ENCODE assay signal across 8 cellular contexts in genomic region chr1:156740679-156741612, GRCh38. TPM values are rescaled to one million over a fixed set of nuclear protein-coding genes. Genes with fewer than 3 reads are reported as not detected.
DNase-seq lines count a peak whose midpoint lies in the region; ATAC-seq and TF ChIP-seq lines count a peak whose summit lies in the region.

Gene MRPL24, minus strand, starts transcription at chr1:156741088. Its CDS starts 2,384 bp downstream, at chr1:156738704.

- peaks cover 48% of the 10 kb centered on the region for H3K4me1 Mint-ChIP-seq in activated naive CD8-positive, alpha-beta T cell treated with anti-CD3 and anti-CD28 coated beads, Interleukin-2, amount 50 U/mL, for 24 hours

- no peaks in the 10 kb centered on the region for H3K9me3 Mint-ChIP-seq in activated naive CD8-positive, alpha-beta T cell treated with anti-CD3 and anti-CD28 coated beads, Interleukin-2, amount 50 U/mL, for 24 hours

- peak within 1 kb of the TSS; percentile 13 to 83 for H3K27ac ChIP-seq in ovary
- H3K27ac ChIP-seq in thyroid gland, result peak within 1 kb of the TSS; percentile 76 to 93 (median 87)

- H3K36me3 ChIP-seq in ovary (no peaks in the 10 kb centered on the region), thyroid gland (peaks cover 18 to 20% of the 10 kb centered on the region in 2 donors)

- WGBS in ovary, 3 donors, result 1 to 2% (median 2%) methylated on average over 42 of the region's 42 CpGs
- WGBS in thyroid gland, 2 donors, result 1 to 2% methylated on average over 28 to 35 of the region's 42 CpGs

- TF ChIP-seq EP300 in ovary (IDR thresholded peaks at IDR 0.05), result peak; percentile 39

- peaks cover 4% of the 10 kb centered on the region for H3K4me1 ChIP-seq in ovary (ENCODE audit: insufficient read depth)
- H3K4me1 ChIP-seq in thyroid gland, result peaks cover 19% of the 10 kb centered on the region in 2 donors

- H3K4me3 ChIP-seq in GM12865 (ENCODE audit: low read depth, low read length) (peak within 1 kb of the TSS; percentile 63), ovary (peak within 1 kb of the TSS; percentile 74), thyroid gland (replicated peaks in 1 of 3) (peak within 1 kb of the TSS; percentile 34 to 98 (median 53))

- ATAC-seq in HG02763 (IDR thresholded peaks at IDR 0.05; ENCODE audit: unreplicated experiment), result peak; percentile 83
- ATAC-seq in activated naive CD8-positive, alpha-beta T cell treated with anti-CD3 and anti-CD28 coated beads, Interleukin-2, amount 50 U/mL, for 24 hours, result peak; percentile 88
- peak; percentile 94 for ATAC-seq in Right ventricle myocardium inferior

- H3K9me3 ChIP-seq in ovary (no peaks in the 10 kb centered on the region), thyroid gland (no peaks in the 10 kb centered on the region)

- peaks cover 58% of the 10 kb centered on the region for H3K36me3 Mint-ChIP-seq in activated naive CD8-positive, alpha-beta T cell treated with anti-CD3 and anti-CD28 coated beads, Interleukin-2, amount 50 U/mL, for 24 hours (ENCODE audit: low read depth)

- intact Hi-C loops in Right ventricle myocardium inferior (cut with DNase I), result loop anchor here (1.0 kb wide), 1 partner anchor 26 kb away; the partner anchor contains the start of gene PRCC
- intact Hi-C loops in ovary (cut with DNase I), result loop anchor here in 2 of 4 donors (1.0 to 2.0 kb wide), 2 partner anchors 13 to 26 kb away; partner anchors contain the start of genes ISG20L2 (in 1 of the 2), METTL25B (in 1 of the 2) and PRCC (in 1 of the 2)
- intact Hi-C loops in thyroid gland (cut with DNase I), result no loop called here

- TF ChIP-seq CTCF in GM12865 (IDR thresholded peaks at IDR 0.05; ENCODE audit: insufficient read depth, low read depth, low read length, missing control alignments) (no peak), ovary (IDR thresholded peaks at IDR 0.05) (no peak), thyroid gland (IDR thresholded peaks at IDR 0.05) (peak in 1 of 6 experiments; percentile 17)

- H3K27me3 ChIP-seq in ovary, result no peaks in the 10 kb centered on the region
- no peaks in the 10 kb centered on the region for H3K27me3 ChIP-seq in thyroid gland

- H3K27ac Mint-ChIP-seq in activated naive CD8-positive, alpha-beta T cell treated with anti-CD3 and anti-CD28 coated beads, Interleukin-2, amount 50 U/mL, for 24 hours, result peak within 1 kb of the TSS; percentile 98

- H3K4me3 Mint-ChIP-seq in activated naive CD8-positive, alpha-beta T cell treated with anti-CD3 and anti-CD28 coated beads, Interleukin-2, amount 50 U/mL, for 24 hours, result peak within 1 kb of the TSS; percentile 96

- TF ChIP-seq POLR2A in ovary (IDR thresholded peaks at IDR 0.05) (peak; percentile 35), thyroid gland (IDR thresholded peaks at IDR 0.05) (peak in 1 of 2 donors; percentile 46)

- DNase-seq in GM12865 (ENCODE audit: low read depth), result peak; percentile 99
- DNase-seq in NCI-H1417 treated with DMSO at 0.1 percent for 48 hours (lab: John Stamatoyannopoulos, UW), result peak; percentile 93
- DNase-seq in SW480 (ENCODE audit: low spot score), result peak; percentile 99
- DNase-seq in activated naive CD8-positive, alpha-beta T cell treated with anti-CD3 and anti-CD28 coated beads, Interleukin-2, amount 50 U/mL, for 24 hours, result peak; percentile 94
- DNase-seq in Right ventricle myocardium inferior (ENCODE audit: missing footprints), result peak; percentile 98
- DNase-seq in ovary, result peak; percentile 96 to 98 (median 97)
- DNase-seq in thyroid gland, result peak; percentile 98 to 99

- no peaks in the 10 kb centered on the region for H3K27me3 Mint-ChIP-seq in activated naive CD8-positive, alpha-beta T cell treated with anti-CD3 and anti-CD28 coated beads, Interleukin-2, amount 50 U/mL, for 24 hours

RNA-seq across cellular contexts. Expression of gene MRPL24, which starts in this region (rescaled TPM):
- total RNA-seq in Right ventricle myocardium inferior (103 TPM), ovary (10 to 100 TPM; 23.1 to 83.3 (median 61.8) TPM), thyroid gland (10 to 100 TPM; 22.9 to 55.6 (median 35.9) TPM)
- polyA plus RNA-seq in ovary, result 100 to 1,000 TPM in 1 of 2 donors, 10 to 100 TPM in 1; 71.3 to 173 TPM

Comparison
In these comparisons a context has a peak if more than half of its experiments do, and no peak if none do; other contexts are left out.
1. Peak in every context shown above with its lines: DNase-seq, ATAC-seq, H3K4me3 ChIP-seq and H3K27ac ChIP-seq.